ENCODE assay signal across 1 cellular context in genomic region chr3:125160911-125161371, GRCh38.
TF ChIP-seq lines count a peak whose summit lies in the region.

No MANE protein-coding gene starts in this region.

TF ChIP-seq in IMR-90, 13 proteins besides CTCF, POLR2A, EP300 and RAD21:
- no peak for TF ChIP-seq MAZ (IDR thresholded peaks at IDR 0.05; ENCODE audit: borderline replicate concordance, low read depth, low read length)
- TF ChIP-seq FOS (IDR thresholded peaks at IDR 0.05; ENCODE audit: low read depth, low read length), result no peak
- no peak for TF ChIP-seq RCOR1 (IDR thresholded peaks at IDR 0.05; ENCODE audit: insufficient replicate concordance, low read length)
- TF ChIP-seq NFE2L2 (IDR thresholded peaks at IDR 0.05; ENCODE audit: low read depth, low read length), result no peak
- TF ChIP-seq CHD1 (IDR thresholded peaks at IDR 0.05; ENCODE audit: low read depth, low read length), result no peak
- TF ChIP-seq RFX5 (IDR thresholded peaks at IDR 0.05; ENCODE audit: low read depth, low read length), result no peak
- TF ChIP-seq MXI1 (IDR thresholded peaks at IDR 0.05; ENCODE audit: borderline replicate concordance, low read depth, low read length), result no peak
- no peak for TF ChIP-seq USF2 (IDR thresholded peaks at IDR 0.05; ENCODE audit: low read depth, low read length)
- no peak for TF ChIP-seq BHLHE40 (IDR thresholded peaks at IDR 0.05; ENCODE audit: low read depth, low read length)
- no peak for TF ChIP-seq ELK1 (IDR thresholded peaks at IDR 0.05; ENCODE audit: borderline replicate concordance, low read depth, low read length)
- no peak for TF ChIP-seq CEBPB (IDR thresholded peaks at IDR 0.05; ENCODE audit: low read depth, low read length)
- TF ChIP-seq SMC3 (IDR thresholded peaks at IDR 0.05; ENCODE audit: low read depth, low read length), result no peak
